Comparison of ENCODE assay signal across 1 cellular context in the genomic region with DNA sequence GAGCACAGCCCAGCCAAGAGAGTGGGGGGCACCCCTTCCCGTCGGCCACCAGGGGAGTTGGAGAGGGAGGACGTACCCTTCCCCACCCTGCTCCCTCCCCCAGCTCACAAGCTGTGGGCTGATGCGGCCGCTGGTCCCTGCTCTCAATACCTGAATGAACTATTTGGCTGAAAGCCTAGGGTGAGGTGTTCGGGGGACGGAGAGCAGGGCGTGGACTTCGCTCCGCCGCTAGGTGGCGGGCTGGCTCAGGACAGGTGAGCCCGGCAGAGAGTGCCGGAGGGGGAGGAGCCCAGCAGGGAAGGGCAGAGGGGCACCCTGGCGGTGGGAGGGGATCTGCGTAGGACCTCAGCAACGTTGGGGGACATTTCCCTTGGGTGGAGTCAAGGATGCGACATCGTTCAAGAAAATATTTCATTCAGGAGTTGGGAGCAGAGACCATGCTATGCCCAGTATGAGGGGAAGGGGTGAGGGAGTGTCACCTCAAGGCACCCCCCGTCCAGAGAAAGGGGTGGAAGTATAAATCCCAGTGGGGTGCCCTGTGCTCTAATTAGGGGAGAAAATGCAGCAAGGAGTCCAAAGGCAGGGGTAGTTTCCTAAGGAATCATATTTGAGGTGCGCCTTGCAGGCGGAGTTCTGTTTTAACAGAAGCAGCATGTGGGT.
TF ChIP-seq lines count a peak whose summit lies in the region.

No MANE protein-coding gene starts in this region.

TF ChIP-seq in GM12878, 131 proteins besides CTCF, POLR2A, EP300 and RAD21:
- peak; percentile 17 for TF ChIP-seq SP1 (IDR thresholded peaks at IDR 0.05; ENCODE audit: low read depth, low read length)
- no peak for TF ChIP-seq BRCA1 (IDR thresholded peaks at IDR 0.05; ENCODE audit: low read depth, low read length)
- peak; percentile 66 for TF ChIP-seq SMARCA5 (IDR thresholded peaks at IDR 0.05)
- no peak for TF ChIP-seq KDM1A (IDR thresholded peaks at IDR 0.05; ENCODE audit: borderline replicate concordance)
- peak in 1 of 2 experiments; percentile 28; a peak in 1 of 4 replicates for TF ChIP-seq BHLHE40 (IDR thresholded peaks at IDR 0.05; ENCODE audit: borderline replicate concordance in 1 of 2, low read depth in 2 of 2, low read length in 1 of 2)
- peak; percentile 41; the same call in 1 of the 2 replicates for TF ChIP-seq SMC3 (IDR thresholded peaks at IDR 0.05; ENCODE audit: borderline replicate concordance, low read length)
- TF ChIP-seq SIN3A (IDR thresholded peaks at IDR 0.05; ENCODE audit: low read depth, low read length) = peak; percentile 38; the same call in 1 of the 2 replicates
- TF ChIP-seq, protein P1, sequence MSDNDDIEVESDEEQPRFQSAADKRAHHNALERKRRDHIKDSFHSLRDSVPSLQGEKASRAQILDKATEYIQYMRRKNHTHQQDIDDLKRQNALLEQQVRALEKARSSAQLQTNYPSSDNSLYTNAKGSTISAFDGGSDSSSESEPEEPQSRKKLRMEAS (IDR thresholded peaks at IDR 0.05; ENCODE audit: low read depth, low read length) = 0 out of 2 replicates have a peak, but pooled peaks have one; percentile 21
- TF ChIP-seq NFXL1 (IDR thresholded peaks at IDR 0.05; ENCODE audit: borderline replicate concordance) = peak; percentile 41; the same call in 1 of the 2 replicates
- 0 out of 2 replicates have a peak, but pooled peaks have one; percentile 11 for TF ChIP-seq ZNF24 (IDR thresholded peaks at IDR 0.05)
- peak; percentile 46; the same call in 1 of the 2 replicates for TF ChIP-seq YY1 (IDR thresholded peaks at IDR 0.05; ENCODE audit: low read depth, low read length)
- no peak for TF ChIP-seq SRF (IDR thresholded peaks at IDR 0.05; ENCODE audit: low read depth in 2 of 2, low read length in 2 of 2)
TF ChIP-seq in GM12878: peak in this region for 9.
